Comparison of ENCODE assay signal across 1 cellular context in the genomic region with DNA sequence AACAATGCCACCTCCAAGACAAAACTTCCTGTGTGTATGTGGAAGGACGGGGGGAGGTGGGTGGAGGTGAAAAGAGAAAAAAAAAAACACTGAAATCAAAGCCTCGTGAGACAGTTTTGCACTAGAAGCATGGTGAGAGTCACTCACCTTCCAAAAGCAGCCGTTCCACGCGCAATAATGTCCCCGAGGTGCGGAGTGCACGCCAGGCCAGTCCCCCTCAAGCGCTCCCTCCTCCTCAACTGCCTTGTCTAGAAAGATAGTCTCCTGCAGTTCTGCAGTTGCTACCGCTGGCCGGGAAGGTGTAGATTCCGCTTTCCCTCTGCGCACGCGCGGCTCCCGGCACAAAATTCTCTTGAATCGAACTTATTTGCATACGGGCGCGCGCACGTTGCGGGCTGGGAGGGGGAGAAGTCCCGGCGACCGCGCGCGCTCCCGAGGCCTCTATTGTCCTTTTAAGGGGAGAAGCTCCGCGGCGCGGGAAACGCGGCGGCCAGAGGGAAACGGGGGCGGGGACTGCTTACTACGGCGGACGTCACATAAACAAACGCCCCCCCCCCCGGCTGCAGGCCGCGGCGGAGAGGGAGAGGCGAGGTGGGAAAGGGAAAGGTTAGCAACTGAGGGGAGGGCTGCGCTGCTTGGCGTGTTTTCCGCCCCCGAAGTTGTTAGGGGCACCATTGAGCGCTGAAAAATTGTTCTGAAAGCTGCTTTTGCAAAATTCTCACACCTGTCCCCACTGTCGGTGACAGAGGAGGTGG.
TF ChIP-seq lines count a peak whose summit lies in the region.

A gene with protein sequence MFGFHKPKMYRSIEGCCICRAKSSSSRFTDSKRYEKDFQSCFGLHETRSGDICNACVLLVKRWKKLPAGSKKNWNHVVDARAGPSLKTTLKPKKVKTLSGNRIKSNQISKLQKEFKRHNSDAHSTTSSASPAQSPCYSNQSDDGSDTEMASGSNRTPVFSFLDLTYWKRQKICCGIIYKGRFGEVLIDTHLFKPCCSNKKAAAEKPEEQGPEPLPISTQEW (minus strand): TSS at position 274 of the 755 bp plus-strand sequence. CDS start 27,946 bp downstream, outside the sequence.

TF ChIP-seq in HEK293, 187 proteins besides CTCF, POLR2A, EP300 and RAD21 (continued from another document):
- TF ChIP-seq ZBTB11 (tag by site-specific recombination; conservative IDR thresholded peaks at IDR 0.05; ENCODE audit: low read depth) (peak; percentile 67), ZFHX2 (tag by site-specific recombination; conservative IDR thresholded peaks at IDR 0.05) (0 out of 2 replicates have a peak, but pooled peaks have one; percentile 17), ZSCAN30 (tag by site-specific recombination; IDR thresholded peaks at IDR 0.05) (peak; percentile 22; the same call in 1 of the 2 replicates), ZNF350 (tag by site-specific recombination; IDR thresholded peaks at IDR 0.05) (no peak), ZNF544 (tag by site-specific recombination; IDR thresholded peaks at IDR 0.05) (no peak), ZNF843 (tag by site-specific recombination; IDR thresholded peaks at IDR 0.05) (0 out of 2 replicates have a peak, but pooled peaks have one; percentile 23), ZNF239 (tag by site-specific recombination; IDR thresholded peaks at IDR 0.05) (no peak), ZNF324 (tag by site-specific recombination; IDR thresholded peaks at IDR 0.05) (no peak), ZNF2 (tag by site-specific recombination; IDR thresholded peaks at IDR 0.05) (peak; percentile 78; the same call in 1 of the 2 replicates), GLIS1 (tag by site-specific recombination; IDR thresholded peaks at IDR 0.05) (peak; percentile 35), HOXC10 (CRISPR knock-in tag; IDR thresholded peaks at IDR 0.05) (no peak), ZNF76 (tag by site-specific recombination; IDR thresholded peaks at IDR 0.05; ENCODE audit: borderline replicate concordance, low read depth) (peak; percentile 24; the same call in 1 of the 2 replicates), ZNF37A (tag by site-specific recombination; IDR thresholded peaks at IDR 0.05) (no peak)
- TF ChIP-seq, protein P1, sequence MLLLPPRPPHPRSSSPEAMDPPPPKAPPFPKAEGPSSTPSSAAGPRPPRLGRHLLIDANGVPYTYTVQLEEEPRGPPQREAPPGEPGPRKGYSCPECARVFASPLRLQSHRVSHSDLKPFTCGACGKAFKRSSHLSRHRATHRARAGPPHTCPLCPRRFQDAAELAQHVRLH (tag by site-specific recombination; IDR thresholded peaks at IDR 0.05) = peak; percentile 46; the same call in 1 of the 2 replicates
- TF ChIP-seq, protein P2, sequence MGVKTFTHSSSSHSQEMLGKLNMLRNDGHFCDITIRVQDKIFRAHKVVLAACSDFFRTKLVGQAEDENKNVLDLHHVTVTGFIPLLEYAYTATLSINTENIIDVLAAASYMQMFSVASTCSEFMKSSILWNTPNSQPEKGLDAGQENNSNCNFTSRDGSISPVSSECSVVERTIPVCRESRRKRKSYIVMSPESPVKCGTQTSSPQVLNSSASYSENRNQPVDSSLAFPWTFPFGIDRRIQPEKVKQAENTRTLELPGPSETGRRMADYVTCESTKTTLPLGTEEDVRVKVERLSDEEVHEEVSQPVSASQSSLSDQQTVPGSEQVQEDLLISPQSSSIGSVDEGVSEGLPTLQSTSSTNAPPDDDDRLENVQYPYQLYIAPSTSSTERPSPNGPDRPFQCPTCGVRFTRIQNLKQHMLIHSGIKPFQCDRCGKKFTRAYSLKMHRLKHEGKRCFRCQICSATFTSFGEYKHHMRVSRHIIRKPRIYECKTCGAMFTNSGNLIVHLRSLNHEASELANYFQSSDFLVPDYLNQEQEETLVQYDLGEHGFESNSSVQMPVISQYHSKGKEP (tag by site-specific recombination; IDR thresholded peaks at IDR 0.05) = peak; percentile 72; the same call in 1 of the 2 replicates
